In the genomic region with DNA sequence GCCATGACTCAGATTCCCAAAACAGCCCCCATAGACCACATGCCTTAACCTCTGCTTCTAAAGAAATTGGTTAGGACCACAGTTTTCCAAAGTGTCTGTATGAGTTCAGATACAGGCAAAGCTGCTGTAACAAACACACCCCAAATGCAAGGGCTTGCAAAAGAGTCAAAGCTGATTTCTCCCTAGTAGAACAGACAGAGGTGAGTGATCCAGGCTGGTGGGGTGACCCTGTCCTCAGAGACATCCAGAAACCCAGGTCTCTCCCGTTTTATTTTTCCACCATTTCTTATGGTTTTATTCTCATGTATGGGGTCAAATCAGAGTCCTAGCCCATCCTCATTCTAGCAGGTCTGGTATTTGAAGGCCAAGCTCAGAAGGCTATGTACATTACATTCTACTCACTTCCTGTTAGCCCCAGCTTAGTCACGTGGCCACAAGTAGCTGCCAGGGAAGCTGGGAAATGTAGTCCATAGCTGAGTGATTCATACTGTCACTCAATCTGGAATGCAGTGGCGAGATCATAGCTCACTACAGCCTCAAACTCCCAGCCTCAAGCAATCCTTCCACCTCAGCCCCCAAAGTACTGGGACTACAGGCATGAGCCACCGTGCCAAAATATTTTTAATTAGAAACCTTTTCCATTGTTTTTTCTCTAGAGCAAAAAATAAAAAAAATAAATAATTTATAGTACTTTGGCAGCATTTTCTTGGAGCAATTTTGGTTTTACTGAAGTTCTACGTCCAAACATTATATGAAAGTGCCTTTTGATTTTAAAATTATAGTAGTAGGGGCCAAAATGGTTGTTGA, we compare ENCODE assay signal across 9 cellular contexts.
DNase-seq lines count a peak whose midpoint lies in the region; TF ChIP-seq lines count a peak whose summit lies in the region.
"Had no signal": no experiment of that assay in that cellular context is flagged by ENCODE, and none has a peak within 500 bp of the region (broad histone marks: within the 10 kb centered on the region; RNA-seq: fewer than 3 reads in every experiment).

No MANE protein-coding gene starts in this region.

- H3K9me3 Mint-ChIP-seq in HFFc6, result no peaks in the 10 kb centered on the region
- peaks cover 3% of the 10 kb centered on the region for H3K9me3 Mint-ChIP-seq in mesothelial cell of epicardium

- H3K36me3 ChIP-seq in esophagus squamous epithelium, result peaks cover 0 to 78% (median 0%) of the 10 kb centered on the region in 3 donors
- H3K36me3 ChIP-seq: heart left ventricle had no signal

- H3K4me3 ChIP-seq in esophagus squamous epithelium, result no peak overlapping the region
- H3K4me3 ChIP-seq: heart left ventricle had no signal

- no peaks in the 10 kb centered on the region for H3K4me1 ChIP-seq in esophagus squamous epithelium
- H3K4me1 ChIP-seq: heart left ventricle had no signal

- H3K27ac Mint-ChIP-seq in HFFc6 (no peak overlapping the region), mesothelial cell of epicardium (no peak overlapping the region)

- H3K27me3 ChIP-seq in esophagus squamous epithelium, result no peaks in the 10 kb centered on the region
- H3K27me3 ChIP-seq: heart left ventricle had no signal

- H3K27ac ChIP-seq in esophagus squamous epithelium, result no peak overlapping the region
- H3K27ac ChIP-seq: heart left ventricle had no signal

- intact Hi-C loops in esophagus squamous epithelium (cut with DNase I), result no loop called here

- peaks cover 7% of the 10 kb centered on the region; the same call in 1 of the 2 replicates for H3K27me3 Mint-ChIP-seq in HFFc6 (ENCODE audit: insufficient read depth)
- no peaks in the 10 kb centered on the region for H3K27me3 Mint-ChIP-seq in mesothelial cell of epicardium (ENCODE audit: low read depth)

- WGBS in esophagus squamous epithelium, 2 donors, result 60 to 72% methylated on average over 5 of the region's 5 CpGs

- H3K4me1 Mint-ChIP-seq in HFFc6 (ENCODE audit: low read depth) (peaks cover 5% of the 10 kb centered on the region; the same call in 1 of the 2 replicates), mesothelial cell of epicardium (no peaks in the 10 kb centered on the region)

- H3K36me3 Mint-ChIP-seq in HFFc6 (ENCODE audit: low read depth) (peaks cover 4% of the 10 kb centered on the region; the same call in 1 of the 2 replicates), mesothelial cell of epicardium (peaks cover 4% of the 10 kb centered on the region)

- in situ Hi-C loops in SK-MEL-5 (cut with HindIII; ENCODE audit: low pct_unique_long_range_greater_than_20kb, low sequenced_read_pairs), result no loop called here

- TF ChIP-seq CTCF in HFFc6 (IDR thresholded peaks at IDR 0.05) (no peak), mesothelial cell of epicardium (IDR thresholded peaks at IDR 0.05; ENCODE audit: unreplicated experiment) (no peak), esophagus squamous epithelium (IDR thresholded peaks at IDR 0.05) (no peak)

- peak; percentile 19 for DNase-seq in DMS153 treated with DMSO at 0.1 percent for 48 hours (lab: John Stamatoyannopoulos, UW; ENCODE audit: unreplicated experiment)
- DNase-seq in HFFc6, result peak; percentile 55
- DNase-seq in SK-MEL-5 (ENCODE audit: low read depth, low spot score), result peak; percentile 80
- DNase-seq in germinal center (ENCODE audit: low spot score), result peak; percentile 79
- DNase-seq in NCI-H1105 treated with DMSO at 0.1 percent for 48 hours (lab: John Stamatoyannopoulos, UW), result no peak
- DNase-seq in GDM1 (lab: John Stamatoyannopoulos, UW), result no peak
- no peak for DNase-seq in mesothelial cell of epicardium (ENCODE audit: low spot score in 2 of 2, unreplicated experiment in 2 of 2)
- DNase-seq in esophagus squamous epithelium (lab: John Stamatoyannopoulos, UW), result no peak
- DNase-seq: heart left ventricle had no signal

- H3K9me3 ChIP-seq in esophagus squamous epithelium, result no peaks in the 10 kb centered on the region
- H3K9me3 ChIP-seq: heart left ventricle had no signal

- no peak for TF ChIP-seq POLR2A in esophagus squamous epithelium (IDR thresholded peaks at IDR 0.05)

- H3K4me3 Mint-ChIP-seq in HFFc6 (no peak overlapping the region), mesothelial cell of epicardium (no peak overlapping the region)

Comparison
In these comparisons a context has a peak if more than half of its experiments do, and no peak if none do; other contexts are left out.
1. DNase-seq: peak in DMS153 treated with DMSO at 0.1 percent for 48 hours (single experiment), HFFc6 (single experiment), SK-MEL-5 (single experiment) and germinal center (single experiment); none in NCI-H1105 treated with DMSO at 0.1 percent for 48 hours (single experiment), GDM1 (single experiment), mesothelial cell of epicardium (0 of 2) and esophagus squamous epithelium (single experiment).